In the genomic region with DNA sequence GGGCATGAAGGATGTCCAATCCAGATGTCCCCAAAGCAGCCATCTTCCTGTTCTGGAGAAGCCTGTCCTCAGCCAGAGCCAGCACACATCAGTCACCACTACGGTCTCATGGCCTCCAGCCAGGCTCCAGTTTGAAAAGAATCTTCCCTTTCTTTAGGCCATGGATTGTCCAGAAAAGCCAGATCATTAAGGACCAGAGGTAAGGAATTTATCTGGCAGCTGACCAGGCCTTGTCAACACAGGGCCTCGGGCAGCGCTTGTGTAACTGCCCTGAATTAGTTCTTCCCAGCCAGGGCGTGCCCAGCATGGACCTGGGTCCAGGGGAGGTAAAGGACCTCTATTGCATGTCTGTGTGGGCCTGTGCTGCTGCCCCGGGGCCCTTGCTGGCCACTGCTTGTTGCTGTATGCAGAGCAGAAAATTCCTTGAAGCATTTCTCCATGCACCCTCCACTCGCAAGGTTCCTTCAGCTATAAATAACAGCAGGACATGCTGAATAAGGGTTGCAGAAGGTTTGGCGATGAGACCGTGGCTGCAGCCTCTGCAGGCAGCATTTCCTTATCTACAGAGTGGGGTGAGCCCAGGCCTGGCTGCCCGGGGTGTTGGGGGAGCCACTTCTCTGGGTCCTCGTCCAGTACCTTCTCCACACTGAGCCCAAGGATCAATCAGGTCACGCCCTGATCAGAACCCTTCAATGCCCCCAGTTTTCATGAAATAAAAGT, we compare ENCODE assay signal across 1 cellular context.
TF ChIP-seq lines count a peak whose summit lies in the region.

No MANE protein-coding gene starts in this region.

TF ChIP-seq in HepG2, 621 proteins besides CTCF, POLR2A, EP300 and RAD21 (continued from another document and continues in another):
- TF ChIP-seq, protein P1, sequence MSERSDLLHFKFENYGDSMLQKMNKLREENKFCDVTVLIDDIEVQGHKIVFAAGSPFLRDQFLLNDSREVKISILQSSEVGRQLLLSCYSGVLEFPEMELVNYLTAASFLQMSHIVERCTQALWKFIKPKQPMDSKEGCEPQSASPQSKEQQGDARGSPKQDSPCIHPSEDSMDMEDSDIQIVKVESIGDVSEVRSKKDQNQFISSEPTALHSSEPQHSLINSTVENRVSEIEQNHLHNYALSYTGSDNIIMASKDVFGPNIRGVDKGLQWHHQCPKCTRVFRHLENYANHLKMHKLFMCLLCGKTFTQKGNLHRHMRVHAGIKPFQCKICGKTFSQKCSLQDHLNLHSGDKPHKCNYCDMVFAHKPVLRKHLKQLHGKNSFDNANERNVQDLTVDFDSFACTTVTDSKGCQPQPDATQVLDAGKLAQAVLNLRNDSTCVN (CRISPR knock-in tag; IDR thresholded peaks at IDR 0.05; ENCODE audit: borderline replicate concordance), result peak; percentile 81; the same call in 1 of the 2 replicates
- TF ChIP-seq, protein P2, sequence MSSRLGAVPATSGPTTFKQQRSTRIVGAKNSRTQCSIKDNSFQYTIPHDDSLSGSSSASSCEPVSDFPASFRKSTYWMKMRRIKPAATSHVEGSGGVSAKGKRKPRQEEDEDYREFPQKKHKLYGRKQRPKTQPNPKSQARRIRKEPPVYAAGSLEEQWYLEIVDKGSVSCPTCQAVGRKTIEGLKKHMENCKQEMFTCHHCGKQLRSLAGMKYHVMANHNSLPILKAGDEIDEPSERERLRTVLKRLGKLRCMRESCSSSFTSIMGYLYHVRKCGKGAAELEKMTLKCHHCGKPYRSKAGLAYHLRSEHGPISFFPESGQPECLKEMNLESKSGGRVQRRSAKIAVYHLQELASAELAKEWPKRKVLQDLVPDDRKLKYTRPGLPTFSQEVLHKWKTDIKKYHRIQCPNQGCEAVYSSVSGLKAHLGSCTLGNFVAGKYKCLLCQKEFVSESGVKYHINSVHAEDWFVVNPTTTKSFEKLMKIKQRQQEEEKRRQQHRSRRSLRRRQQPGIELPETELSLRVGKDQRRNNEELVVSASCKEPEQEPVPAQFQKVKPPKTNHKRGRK (CRISPR knock-in tag; IDR thresholded peaks at IDR 0.05), result no peak
- TF ChIP-seq STAG1 (CRISPR knock-in tag; IDR thresholded peaks at IDR 0.05), result 0 out of 2 replicates have a peak, but pooled peaks have one; percentile 10
- TF ChIP-seq RAD51 (IDR thresholded peaks at IDR 0.05; ENCODE audit: borderline replicate concordance), result no peak
- no peak for TF ChIP-seq CREM (IDR thresholded peaks at IDR 0.05)
- no peak for TF ChIP-seq CREM (CRISPR knock-in tag; IDR thresholded peaks at IDR 0.05)
- TF ChIP-seq, protein P3, sequence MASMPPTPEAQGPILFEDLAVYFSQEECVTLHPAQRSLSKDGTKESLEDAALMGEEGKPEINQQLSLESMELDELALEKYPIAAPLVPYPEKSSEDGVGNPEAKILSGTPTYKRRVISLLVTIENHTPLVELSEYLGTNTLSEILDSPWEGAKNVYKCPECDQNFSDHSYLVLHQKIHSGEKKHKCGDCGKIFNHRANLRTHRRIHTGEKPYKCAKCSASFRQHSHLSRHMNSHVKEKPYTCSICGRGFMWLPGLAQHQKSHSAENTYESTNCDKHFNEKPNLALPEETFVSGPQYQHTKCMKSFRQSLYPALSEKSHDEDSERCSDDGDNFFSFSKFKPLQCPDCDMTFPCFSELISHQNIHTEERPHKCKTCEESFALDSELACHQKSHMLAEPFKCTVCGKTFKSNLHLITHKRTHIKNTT (CRISPR knock-in tag; IDR thresholded peaks at IDR 0.05), result no peak
- TF ChIP-seq, protein P4, sequence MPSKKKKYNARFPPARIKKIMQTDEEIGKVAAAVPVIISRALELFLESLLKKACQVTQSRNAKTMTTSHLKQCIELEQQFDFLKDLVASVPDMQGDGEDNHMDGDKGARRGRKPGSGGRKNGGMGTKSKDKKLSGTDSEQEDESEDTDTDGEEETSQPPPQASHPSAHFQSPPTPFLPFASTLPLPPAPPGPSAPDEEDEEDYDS (CRISPR knock-in tag; IDR thresholded peaks at IDR 0.05), result peak; percentile 11; the same call in 1 of the 2 replicates
- TF ChIP-seq, protein P5, sequence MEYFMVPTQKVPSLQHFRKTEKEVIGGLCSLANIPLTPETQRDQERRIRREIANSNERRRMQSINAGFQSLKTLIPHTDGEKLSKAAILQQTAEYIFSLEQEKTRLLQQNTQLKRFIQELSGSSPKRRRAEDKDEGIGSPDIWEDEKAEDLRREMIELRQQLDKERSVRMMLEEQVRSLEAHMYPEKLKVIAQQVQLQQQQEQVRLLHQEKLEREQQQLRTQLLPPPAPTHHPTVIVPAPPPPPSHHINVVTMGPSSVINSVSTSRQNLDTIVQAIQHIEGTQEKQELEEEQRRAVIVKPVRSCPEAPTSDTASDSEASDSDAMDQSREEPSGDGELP (IDR thresholded peaks at IDR 0.05; ENCODE audit: borderline replicate concordance, low read depth), result peak; percentile 80; the same call in 1 of the 2 replicates
- TF ChIP-seq HOXA3 (CRISPR knock-in tag; IDR thresholded peaks at IDR 0.05), result peak; percentile 55; the same call in 1 of the 2 replicates
- peak; percentile 64; the same call in 1 of the 2 replicates for TF ChIP-seq MIXL1 (CRISPR knock-in tag; IDR thresholded peaks at IDR 0.05)
- TF ChIP-seq HDAC1 (CRISPR knock-in tag; IDR thresholded peaks at IDR 0.05), result 0 out of 2 replicates have a peak, but pooled peaks have one; percentile 46
- TF ChIP-seq, protein P6, sequence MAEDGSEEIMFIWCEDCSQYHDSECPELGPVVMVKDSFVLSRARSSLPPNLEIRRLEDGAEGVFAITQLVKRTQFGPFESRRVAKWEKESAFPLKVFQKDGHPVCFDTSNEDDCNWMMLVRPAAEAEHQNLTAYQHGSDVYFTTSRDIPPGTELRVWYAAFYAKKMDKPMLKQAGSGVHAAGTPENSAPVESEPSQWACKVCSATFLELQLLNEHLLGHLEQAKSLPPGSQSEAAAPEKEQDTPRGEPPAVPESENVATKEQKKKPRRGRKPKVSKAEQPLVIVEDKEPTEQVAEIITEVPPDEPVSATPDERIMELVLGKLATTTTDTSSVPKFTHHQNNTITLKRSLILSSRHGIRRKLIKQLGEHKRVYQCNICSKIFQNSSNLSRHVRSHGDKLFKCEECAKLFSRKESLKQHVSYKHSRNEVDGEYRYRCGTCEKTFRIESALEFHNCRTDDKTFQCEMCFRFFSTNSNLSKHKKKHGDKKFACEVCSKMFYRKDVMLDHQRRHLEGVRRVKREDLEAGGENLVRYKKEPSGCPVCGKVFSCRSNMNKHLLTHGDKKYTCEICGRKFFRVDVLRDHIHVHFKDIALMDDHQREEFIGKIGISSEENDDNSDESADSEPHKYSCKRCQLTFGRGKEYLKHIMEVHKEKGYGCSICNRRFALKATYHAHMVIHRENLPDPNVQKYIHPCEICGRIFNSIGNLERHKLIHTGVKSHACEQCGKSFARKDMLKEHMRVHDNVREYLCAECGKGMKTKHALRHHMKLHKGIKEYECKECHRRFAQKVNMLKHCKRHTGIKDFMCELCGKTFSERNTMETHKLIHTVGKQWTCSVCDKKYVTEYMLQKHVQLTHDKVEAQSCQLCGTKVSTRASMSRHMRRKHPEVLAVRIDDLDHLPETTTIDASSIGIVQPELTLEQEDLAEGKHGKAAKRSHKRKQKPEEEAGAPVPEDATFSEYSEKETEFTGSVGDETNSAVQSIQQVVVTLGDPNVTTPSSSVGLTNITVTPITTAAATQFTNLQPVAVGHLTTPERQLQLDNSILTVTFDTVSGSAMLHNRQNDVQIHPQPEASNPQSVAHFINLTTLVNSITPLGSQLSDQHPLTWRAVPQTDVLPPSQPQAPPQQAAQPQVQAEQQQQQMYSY (CRISPR knock-in tag; IDR thresholded peaks at IDR 0.05), result no peak
- TF ChIP-seq KDM3A (CRISPR knock-in tag; IDR thresholded peaks at IDR 0.05; ENCODE audit: low read depth), result peak; percentile 35; the same call in 1 of the 2 replicates
- TF ChIP-seq ZFY (CRISPR knock-in tag; IDR thresholded peaks at IDR 0.05), result peak; percentile 75
- peak; percentile 86 for TF ChIP-seq CEBPG (CRISPR knock-in tag; IDR thresholded peaks at IDR 0.05)
- TF ChIP-seq, protein P7, sequence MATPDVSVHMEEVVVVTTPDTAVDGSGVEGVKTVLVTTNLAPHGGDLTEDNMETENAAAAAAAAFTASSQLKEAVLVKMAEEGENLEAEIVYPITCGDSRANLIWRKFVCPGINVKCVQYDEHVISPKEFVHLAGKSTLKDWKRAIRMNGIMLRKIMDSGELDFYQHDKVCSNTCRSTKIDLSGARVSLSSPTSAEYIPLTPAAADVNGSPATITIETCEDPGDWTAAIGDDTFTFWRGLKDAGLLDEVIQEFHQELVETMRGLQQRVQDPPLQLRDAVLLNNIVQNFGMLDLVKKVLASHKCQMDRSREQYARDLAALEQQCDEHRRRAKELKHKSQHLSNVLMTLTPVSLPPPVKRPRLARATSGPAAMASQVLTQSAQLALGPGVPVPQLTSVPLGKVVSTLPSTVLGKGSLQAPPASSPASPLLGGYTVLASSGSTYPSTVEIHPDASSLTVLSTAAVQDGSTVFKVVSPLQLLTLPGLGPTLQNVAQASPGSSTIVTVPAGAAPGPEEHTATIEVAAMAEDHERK (CRISPR knock-in tag; IDR thresholded peaks at IDR 0.05; ENCODE audit: low read depth), result no peak
- peak; percentile 91 for TF ChIP-seq FOXA3 (CRISPR knock-in tag; IDR thresholded peaks at IDR 0.05)
- peak; percentile 30; the same call in 1 of the 2 replicates for TF ChIP-seq MXD4 (CRISPR knock-in tag; IDR thresholded peaks at IDR 0.05)
- TF ChIP-seq, protein P8, sequence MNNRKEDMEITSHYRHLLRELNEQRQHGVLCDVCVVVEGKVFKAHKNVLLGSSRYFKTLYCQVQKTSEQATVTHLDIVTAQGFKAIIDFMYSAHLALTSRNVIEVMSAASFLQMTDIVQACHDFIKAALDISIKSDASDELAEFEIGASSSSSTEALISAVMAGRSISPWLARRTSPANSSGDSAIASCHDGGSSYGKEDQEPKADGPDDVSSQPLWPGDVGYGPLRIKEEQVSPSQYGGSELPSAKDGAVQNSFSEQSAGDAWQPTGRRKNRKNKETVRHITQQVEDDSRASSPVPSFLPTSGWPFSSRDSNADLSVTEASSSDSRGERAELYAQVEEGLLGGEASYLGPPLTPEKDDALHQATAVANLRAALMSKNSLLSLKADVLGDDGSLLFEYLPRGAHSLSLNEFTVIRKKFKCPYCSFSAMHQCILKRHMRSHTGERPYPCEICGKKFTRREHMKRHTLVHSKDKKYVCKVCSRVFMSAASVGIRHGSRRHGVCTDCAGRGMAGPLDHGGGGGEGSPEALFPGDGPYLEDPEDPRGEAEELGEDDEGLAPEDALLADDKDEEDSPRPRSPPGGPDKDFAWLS (CRISPR knock-in tag; IDR thresholded peaks at IDR 0.05; ENCODE audit: borderline replicate concordance), result no peak
- TF ChIP-seq, protein P9, sequence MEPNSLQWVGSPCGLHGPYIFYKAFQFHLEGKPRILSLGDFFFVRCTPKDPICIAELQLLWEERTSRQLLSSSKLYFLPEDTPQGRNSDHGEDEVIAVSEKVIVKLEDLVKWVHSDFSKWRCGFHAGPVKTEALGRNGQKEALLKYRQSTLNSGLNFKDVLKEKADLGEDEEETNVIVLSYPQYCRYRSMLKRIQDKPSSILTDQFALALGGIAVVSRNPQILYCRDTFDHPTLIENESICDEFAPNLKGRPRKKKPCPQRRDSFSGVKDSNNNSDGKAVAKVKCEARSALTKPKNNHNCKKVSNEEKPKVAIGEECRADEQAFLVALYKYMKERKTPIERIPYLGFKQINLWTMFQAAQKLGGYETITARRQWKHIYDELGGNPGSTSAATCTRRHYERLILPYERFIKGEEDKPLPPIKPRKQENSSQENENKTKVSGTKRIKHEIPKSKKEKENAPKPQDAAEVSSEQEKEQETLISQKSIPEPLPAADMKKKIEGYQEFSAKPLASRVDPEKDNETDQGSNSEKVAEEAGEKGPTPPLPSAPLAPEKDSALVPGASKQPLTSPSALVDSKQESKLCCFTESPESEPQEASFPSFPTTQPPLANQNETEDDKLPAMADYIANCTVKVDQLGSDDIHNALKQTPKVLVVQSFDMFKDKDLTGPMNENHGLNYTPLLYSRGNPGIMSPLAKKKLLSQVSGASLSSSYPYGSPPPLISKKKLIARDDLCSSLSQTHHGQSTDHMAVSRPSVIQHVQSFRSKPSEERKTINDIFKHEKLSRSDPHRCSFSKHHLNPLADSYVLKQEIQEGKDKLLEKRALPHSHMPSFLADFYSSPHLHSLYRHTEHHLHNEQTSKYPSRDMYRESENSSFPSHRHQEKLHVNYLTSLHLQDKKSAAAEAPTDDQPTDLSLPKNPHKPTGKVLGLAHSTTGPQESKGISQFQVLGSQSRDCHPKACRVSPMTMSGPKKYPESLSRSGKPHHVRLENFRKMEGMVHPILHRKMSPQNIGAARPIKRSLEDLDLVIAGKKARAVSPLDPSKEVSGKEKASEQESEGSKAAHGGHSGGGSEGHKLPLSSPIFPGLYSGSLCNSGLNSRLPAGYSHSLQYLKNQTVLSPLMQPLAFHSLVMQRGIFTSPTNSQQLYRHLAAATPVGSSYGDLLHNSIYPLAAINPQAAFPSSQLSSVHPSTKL (CRISPR knock-in tag; IDR thresholded peaks at IDR 0.05), result peak; percentile 79
- no peak for TF ChIP-seq ZNF441 (CRISPR knock-in tag; IDR thresholded peaks at IDR 0.05; ENCODE audit: borderline replicate concordance)
- TF ChIP-seq, protein P10, sequence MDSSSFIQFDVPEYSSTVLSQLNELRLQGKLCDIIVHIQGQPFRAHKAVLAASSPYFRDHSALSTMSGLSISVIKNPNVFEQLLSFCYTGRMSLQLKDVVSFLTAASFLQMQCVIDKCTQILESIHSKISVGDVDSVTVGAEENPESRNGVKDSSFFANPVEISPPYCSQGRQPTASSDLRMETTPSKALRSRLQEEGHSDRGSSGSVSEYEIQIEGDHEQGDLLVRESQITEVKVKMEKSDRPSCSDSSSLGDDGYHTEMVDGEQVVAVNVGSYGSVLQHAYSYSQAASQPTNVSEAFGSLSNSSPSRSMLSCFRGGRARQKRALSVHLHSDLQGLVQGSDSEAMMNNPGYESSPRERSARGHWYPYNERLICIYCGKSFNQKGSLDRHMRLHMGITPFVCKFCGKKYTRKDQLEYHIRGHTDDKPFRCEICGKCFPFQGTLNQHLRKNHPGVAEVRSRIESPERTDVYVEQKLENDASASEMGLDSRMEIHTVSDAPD (CRISPR knock-in tag; IDR thresholded peaks at IDR 0.05), result 0 out of 2 replicates have a peak, but pooled peaks have one; percentile 32
- TF ChIP-seq HMG20A (CRISPR knock-in tag; IDR thresholded peaks at IDR 0.05; ENCODE audit: borderline replicate concordance), result peak; percentile 63; the same call in 1 of the 2 replicates
- peak; percentile 67; the same call in 1 of the 2 replicates for TF ChIP-seq RXRB (CRISPR knock-in tag; IDR thresholded peaks at IDR 0.05; ENCODE audit: borderline replicate concordance)
- TF ChIP-seq, protein P11, sequence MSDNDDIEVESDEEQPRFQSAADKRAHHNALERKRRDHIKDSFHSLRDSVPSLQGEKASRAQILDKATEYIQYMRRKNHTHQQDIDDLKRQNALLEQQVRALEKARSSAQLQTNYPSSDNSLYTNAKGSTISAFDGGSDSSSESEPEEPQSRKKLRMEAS (IDR thresholded peaks at IDR 0.05), result peak; percentile 49; the same call in 1 of the 2 replicates
- TF ChIP-seq TEAD3 (CRISPR knock-in tag; optimal IDR thresholded peaks at IDR 0.05; ENCODE audit: borderline replicate concordance), result peak; percentile 78
- TF ChIP-seq ZNF547 (CRISPR knock-in tag; IDR thresholded peaks at IDR 0.05), result no peak
- TF ChIP-seq HNRNPK (IDR thresholded peaks at IDR 0.05; ENCODE audit: low read depth, low read length, poor library complexity, severe bottlenecking), result no peak
- no peak for TF ChIP-seq SOX13 (IDR thresholded peaks at IDR 0.05)
- TF ChIP-seq SOX13 (CRISPR knock-in tag; conservative IDR thresholded peaks at IDR 0.05 in 1 of 2, IDR thresholded peaks at IDR 0.05 in 1 of 2), result peak in 1 of 2 experiments; percentile 71; a peak in 2 of 4 replicates
- TF ChIP-seq, protein P12, sequence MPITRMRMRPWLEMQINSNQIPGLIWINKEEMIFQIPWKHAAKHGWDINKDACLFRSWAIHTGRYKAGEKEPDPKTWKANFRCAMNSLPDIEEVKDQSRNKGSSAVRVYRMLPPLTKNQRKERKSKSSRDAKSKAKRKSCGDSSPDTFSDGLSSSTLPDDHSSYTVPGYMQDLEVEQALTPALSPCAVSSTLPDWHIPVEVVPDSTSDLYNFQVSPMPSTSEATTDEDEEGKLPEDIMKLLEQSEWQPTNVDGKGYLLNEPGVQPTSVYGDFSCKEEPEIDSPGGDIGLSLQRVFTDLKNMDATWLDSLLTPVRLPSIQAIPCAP (CRISPR knock-in tag; IDR thresholded peaks at IDR 0.05; ENCODE audit: low read depth), result no peak
- 0 out of 2 replicates have a peak, but pooled peaks have one; percentile 57 for TF ChIP-seq ZNF292 (CRISPR knock-in tag; IDR thresholded peaks at IDR 0.05; ENCODE audit: borderline replicate concordance, low read depth)
